ENCODE assay signal across 9 cellular contexts in genomic region chr1:118960026-118960561, GRCh38. TPM values are rescaled to one million over a fixed set of nuclear protein-coding genes. Genes with fewer than 3 reads are reported as not detected.
DNase-seq lines count a peak whose midpoint lies in the region; ATAC-seq, FAIRE-seq and TF ChIP-seq lines count a peak whose summit lies in the region.
"Had no signal": no experiment of that assay in that cellular context is flagged by ENCODE, and none has a peak within 500 bp of the region (broad histone marks: within the 10 kb centered on the region; RNA-seq: fewer than 3 reads in every experiment).

No MANE protein-coding gene starts in this region.

- no peaks in the 10 kb centered on the region for H3K36me3 ChIP-seq in Caco-2 (ENCODE audit: control insufficient read depth, insufficient read depth, low read length)
- H3K36me3 ChIP-seq in K562 (ENCODE audit: control insufficient read depth, insufficient read depth, low read length): no peaks in the 10 kb centered on the region
- H3K36me3 ChIP-seq in spleen: no peaks in the 10 kb centered on the region
- H3K36me3 ChIP-seq in right atrium auricular region: no peaks in the 10 kb centered on the region

- H3K27me3 Mint-ChIP-seq in Caco-2 (ENCODE audit: insufficient read depth, unreplicated experiment): no peaks in the 10 kb centered on the region

- no peaks in the 10 kb centered on the region for H3K27me3 ChIP-seq in Caco-2 (replicated peaks; ENCODE audit: control insufficient read depth, insufficient read depth, low read length)
- H3K27me3 ChIP-seq in K562 (ENCODE audit: control insufficient read depth in 2 of 2, insufficient read depth in 2 of 2, low read length in 2 of 2): no peaks in the 10 kb centered on the region
- no peaks in the 10 kb centered on the region for H3K27me3 ChIP-seq in spleen (replicated peaks in 1 of 7)
- no peaks in the 10 kb centered on the region for H3K27me3 ChIP-seq in right atrium auricular region

- H3K9me3 ChIP-seq in Caco-2 (no peaks in the 10 kb centered on the region), K562 (replicated peaks; ENCODE audit: control insufficient read depth, insufficient read depth, low read depth, low read length) (no peaks in the 10 kb centered on the region), spleen (peaks cover 0 to 4% (median 0%) of the 10 kb centered on the region in 8 donors), right atrium auricular region (no peaks in the 10 kb centered on the region)

- no peak overlapping the region; the same call in 1 of the 2 replicates for H2AFZ ChIP-seq in K562 (ENCODE audit: low read depth, low read length)

- H3K9ac ChIP-seq in K562 (ENCODE audit: insufficient read depth in 1 of 2, low read depth in 2 of 2, low read length in 2 of 2): no peak overlapping the region

- CTCF ChIA-PET in Caco-2 (lab: Charles Lee) (no interaction called here), K562 (lab: Yijun Ruan, JAX; ENCODE audit: low intra/inter-chr PET ratio) (no interaction called here)

- intact Hi-C loops in Caco-2 (cut with micrococcal nuclease; ENCODE audit: unreplicated experiment): loop anchor here (1.0 kb wide), 1 partner anchor 180 kb away; the partner anchor contains the start of gene WARS2
- intact Hi-C loops in K562 (cut with micrococcal nuclease): no loop called here
- intact Hi-C loops in spleen (cut with DNase I; ENCODE audit: low total_unique reads): no loop called here

- peak overlapping the region; percentile 55 for H3K27ac Mint-ChIP-seq in Caco-2 (ENCODE audit: unreplicated experiment)

- no peak for TF ChIP-seq POLR2A in K562 (conservative IDR thresholded peaks at IDR 0.05)
- no peak for TF ChIP-seq POLR2A in spleen (IDR thresholded peaks at IDR 0.05)

- no peaks in the 10 kb centered on the region for H3K79me2 ChIP-seq in K562 (ENCODE audit: control insufficient read depth, insufficient read depth, low read length)

- peak overlapping the region; percentile 29 for H3K4me3 Mint-ChIP-seq in Caco-2 (ENCODE audit: unreplicated experiment)

- H3K9me3 Mint-ChIP-seq in Caco-2 (ENCODE audit: unreplicated experiment): no peaks in the 10 kb centered on the region

- POLR2A ChIA-PET in Caco-2 (lab: Charles Lee) (no interaction called here), K562 (lab: Yijun Ruan, JAX) (interaction anchor here (0.6 kb wide), 1 partner anchor 826 kb away, joined by 3 read pairs; no protein-coding TSS in a partner anchor)

- no peak for FAIRE-seq in K562 (lab: Jason Lieb, UNC)

- no peak for TF ChIP-seq RAD21 in K562 (CRISPR knock-in tag; conservative IDR thresholded peaks at IDR 0.05 in 1 of 2, IDR thresholded peaks at IDR 0.05 in 1 of 2)

- 29% methylated on average over 7 of the region's 7 CpGs for WGBS in K562 (ENCODE audit: insufficient coverage, low coverage, missing lambda C conversion rate)
- WGBS in spleen, 5 donors: 16 to 28% (median 22%) methylated on average over 7 of the region's 7 CpGs

- H3K27ac ChIP-seq in K562 (ENCODE audit: extremely low read depth, low read depth, low read length) (no peak overlapping the region), spleen (peak overlapping the region in 2 of 8 donors; percentile 13 to 22), right atrium auricular region (peak overlapping the region in 1 of 2 donors; percentile 40)
- H3K27ac ChIP-seq: dorsolateral prefrontal cortex had no signal

- no peaks in the 10 kb centered on the region for H3K36me3 Mint-ChIP-seq in Caco-2 (ENCODE audit: insufficient read depth, unreplicated experiment)

- no peak for DNase-seq in Caco-2
- no peak for DNase-seq in K562 (ENCODE audit: extremely low read depth in 1 of 4, low spot score in 3 of 4)
- DNase-seq in spleen: no peak
- no peak for DNase-seq in right atrium auricular region (ENCODE audit: low spot score)
- no peak for DNase-seq in globus pallidus (ENCODE audit: low spot score)
- DNase-seq in stimulated activated CD4-positive, alpha-beta T cell treated with anti-CD3 and anti-CD28 coated beads, Interleukin-12 subunit alpha, Interleukin-12 subunit beta, amount 100 ng/mL, for 4 hours: no peak
- DNase-seq: dorsolateral prefrontal cortex had no signal

- H3K4me1 Mint-ChIP-seq in Caco-2 (ENCODE audit: low read depth, unreplicated experiment): peaks cover 16% of the 10 kb centered on the region

- H3K4me1 ChIP-seq in Caco-2 (peaks cover 12% of the 10 kb centered on the region; the same call in 1 of the 2 replicates), K562 (replicated peaks in 1 of 2; ENCODE audit: control insufficient read depth in 2 of 2, insufficient read depth in 2 of 2, low read length in 2 of 2) (peaks cover 0 to 17% of the 10 kb centered on the region in 2 experiments; a peak in 3 of 5 replicates), spleen (peaks cover 0 to 11% (median 7%) of the 10 kb centered on the region in 6 donors), right atrium auricular region (no peaks in the 10 kb centered on the region)

- no peak for TF ChIP-seq EP300 in K562 (IDR thresholded peaks at IDR 0.05; ENCODE audit: low read length)

- TF ChIP-seq CTCF in Caco-2 (IDR thresholded peaks at IDR 0.05; ENCODE audit: insufficient read depth in 1 of 2, low read depth in 1 of 2, low read length in 1 of 2, severe bottlenecking in 1 of 2, unreplicated experiment in 1 of 2): no peak
- no peak for TF ChIP-seq CTCF in K562 (IDR thresholded peaks at IDR 0.05 in 2 of 3, conservative IDR thresholded peaks at IDR 0.05 in 1 of 3; ENCODE audit: insufficient read depth in 2 of 3, low read depth in 1 of 3, low read length in 3 of 3)
- TF ChIP-seq CTCF in spleen (IDR thresholded peaks at IDR 0.05 in 8 of 11, conservative IDR thresholded peaks at IDR 0.05 in 3 of 11): no peak
- no peak for TF ChIP-seq CTCF in right atrium auricular region (IDR thresholded peaks at IDR 0.05)

- peak; percentile 79 for ATAC-seq in GM21381 (IDR thresholded peaks at IDR 0.05; ENCODE audit: unreplicated experiment)
- ATAC-seq in HG03439 (IDR thresholded peaks at IDR 0.05; ENCODE audit: unreplicated experiment): peak; percentile 80
- no peak for ATAC-seq in K562

- no peaks in the 10 kb centered on the region for H3K9me1 ChIP-seq in K562 (ENCODE audit: control insufficient read depth, insufficient read depth, low read length)

- BruUV-seq in Caco-2 (replicated peaks; lab: Mats Ljungman, UMichigan) (no TSS peak), K562 (replicated peaks; lab: Mats Ljungman, UMichigan) (no TSS peak)

- no peak overlapping the region for H3K4me3 ChIP-seq in Caco-2 (ENCODE audit: low read depth, low read length)
- H3K4me3 ChIP-seq in K562: no peak overlapping the region
- no peak overlapping the region for H3K4me3 ChIP-seq in spleen
- H3K4me3 ChIP-seq in right atrium auricular region: no peak overlapping the region
- H3K4me3 ChIP-seq: dorsolateral prefrontal cortex had no signal

- no peak overlapping the region for H3K4me2 ChIP-seq in K562 (ENCODE audit: insufficient read depth, low read length)

- in situ Hi-C loops in K562 (cut with MboI): no loop called here

- H4K20me1 ChIP-seq in K562 (replicated peaks; ENCODE audit: control insufficient read depth, insufficient read depth, low read length): no peaks in the 10 kb centered on the region

TF ChIP-seq in K562, 482 proteins besides CTCF, POLR2A, EP300 and RAD21:
- TF ChIP-seq ZNF253 (CRISPR knock-in tag; conservative IDR thresholded peaks at IDR 0.05) (no peak), HMG20B (CRISPR knock-in tag; IDR thresholded peaks at IDR 0.05) (peak; percentile 78; the same call in 1 of the 2 replicates), NFYB (IDR thresholded peaks at IDR 0.05; ENCODE audit: extremely low read depth, insufficient read length) (no peak), NFIC (IDR thresholded peaks at IDR 0.05) (no peak), ESRRA (IDR thresholded peaks at IDR 0.05; ENCODE audit: borderline replicate concordance, low read depth) (no peak), KDM1A (IDR thresholded peaks at IDR 0.05) (no peak), ZNF384 (IDR thresholded peaks at IDR 0.05; ENCODE audit: low read depth, low read length) (no peak), KLF13 (tag; IDR thresholded peaks at IDR 0.05; ENCODE audit: borderline replicate concordance, low read depth) (no peak), HDAC3 (IDR thresholded peaks at IDR 0.05; ENCODE audit: borderline replicate concordance, partially characterized antibody) (no peak), ZNF175 (CRISPR knock-in tag; IDR thresholded peaks at IDR 0.05; ENCODE audit: low read depth) (peak; percentile 63; the same call in 1 of the 2 replicates)
- TF ChIP-seq, protein P1, sequence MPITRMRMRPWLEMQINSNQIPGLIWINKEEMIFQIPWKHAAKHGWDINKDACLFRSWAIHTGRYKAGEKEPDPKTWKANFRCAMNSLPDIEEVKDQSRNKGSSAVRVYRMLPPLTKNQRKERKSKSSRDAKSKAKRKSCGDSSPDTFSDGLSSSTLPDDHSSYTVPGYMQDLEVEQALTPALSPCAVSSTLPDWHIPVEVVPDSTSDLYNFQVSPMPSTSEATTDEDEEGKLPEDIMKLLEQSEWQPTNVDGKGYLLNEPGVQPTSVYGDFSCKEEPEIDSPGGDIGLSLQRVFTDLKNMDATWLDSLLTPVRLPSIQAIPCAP (CRISPR knock-in tag; IDR thresholded peaks at IDR 0.05; ENCODE audit: borderline replicate concordance): no peak

RNA-seq across cellular contexts. Expression of gene TBX15, which starts 28.0 kb away (rescaled TPM):
- 0.11 TPM in 1 of 2 replicates, not detected in the other for total RNA-seq in Caco-2 (2022)
- 0.28 and 0.95 TPM in 2 replicates for total RNA-seq in K562 (2011; cell fraction: chromatin; rRNA removed; ENCODE audit: low replicate concordance)
- 0.33 and 0.66 TPM in 2 replicates for total RNA-seq in K562 (2011; cell fraction: nucleolus; rRNA removed)
- total RNA-seq in K562 (2011; cell fraction: nucleoplasm; rRNA removed): 0.31 and 0.73 TPM in 2 replicates
- total RNA-seq in K562 (2014; rRNA removed): 2.4 and 2.6 TPM in 2 replicates
- 1.9 and 2.1 TPM in 2 replicates for total RNA-seq in K562 (2014; rRNA removed; fragmentation: Illumina TruSeq; extraction: Trizol)
- 1.7 and 2.1 TPM in 2 replicates for total RNA-seq in K562 (2015; rRNA removed; fragmentation: Illumina TruSeq; extraction: Trizol)
- total RNA-seq in K562 (2021): 2.6 and 2.7 TPM in 2 replicates
- 0.03 TPM in 1 of 2 replicates, not detected in the other for polyA plus RNA-seq in K562 (2011; rRNA removed)
- polyA plus RNA-seq in K562 (2011; cell fraction: cytosol; rRNA removed): 0.03 TPM in 2 replicates
- polyA plus RNA-seq in K562 (2011; cell fraction: nucleus; rRNA removed): 0.06 and 0.07 TPM in 2 replicates
- 2.2 and 10.1 TPM in 2 replicates for polyA plus RNA-seq in K562 (2012)
- polyA plus RNA-seq in K562 (2014; fragmentation: Illumina TruSeq; extraction: Trizol): 2.4 and 3.0 TPM in 2 replicates
- 1 to 10 TPM; 1.7 to 3.4 TPM for polyA plus RNA-seq in K562 (2014; fragmentation: Nextera tagmentation; extraction: Ambion mirVana)
- 2.1 and 2.3 TPM in 2 replicates for polyA plus RNA-seq in K562 (2014; rRNA removed)
- 0.04 and 0.06 TPM in 2 replicates for polyA minus RNA-seq in K562 (2011; rRNA and poly(A)+ RNA removed)
- not detected in 2 replicates for polyA minus RNA-seq in K562 (2011; cell fraction: cytosol; rRNA and poly(A)+ RNA removed)
- not detected in 2 replicates for polyA minus RNA-seq in K562 (2011; cell fraction: nucleus; rRNA and poly(A)+ RNA removed)
- total RNA-seq in spleen: under 1 TPM in 4 of 7 donors, not detected in 3; 0.10 to 0.32 (median 0.15) TPM
- under 1 TPM in 2 of 3 donors, not detected in 1; 0.06 TPM for polyA plus RNA-seq in spleen
- total RNA-seq in right atrium auricular region: 1 to 10 TPM; 2.1 to 3.6 TPM
